Comparison of ENCODE assay signal across 19 cellular contexts in genomic region chr7:43694399-43694748, GRCh38. TPM values are rescaled to one million over a fixed set of nuclear protein-coding genes. Genes with fewer than 3 reads are reported as not detected.
DNase-seq lines count a peak whose midpoint lies in the region; ATAC-seq, FAIRE-seq and TF ChIP-seq lines count a peak whose summit lies in the region.
"Had no signal": no experiment of that assay in that cellular context is flagged by ENCODE, and none has a peak within 500 bp of the region (broad histone marks: within the 10 kb centered on the region; RNA-seq: fewer than 3 reads in every experiment).

No MANE protein-coding gene starts in this region.

- POLR2A ChIA-PET in A549 (lab: Yijun Ruan, JAX) (interaction anchor here (1.0 to 2.7 kb wide), 2 partner anchors 46 to 112 kb away, joined by 3 to 25 read pairs; partner anchors contain the start of gene STK17A), HEK293 (lab: Yijun Ruan, JAX) (interaction anchor here (2.2 kb wide), 1 partner anchor 111 kb away, joined by 8 read pairs; the partner anchor contains the start of gene STK17A)
- POLR2A ChIA-PET in activated CD4-positive, alpha-beta T cell treated with anti-CD3 and anti-CD28 coated beads for 36 hours (lab: Charles Lee) = interaction anchor here (0.6 kb wide), 1 partner anchor 30 kb away, joined by 3 read pairs; no protein-coding TSS in a partner anchor

- H3K4me3 Mint-ChIP-seq in immature natural killer cell = no peak overlapping the region
- H3K4me3 Mint-ChIP-seq in activated CD4-positive, alpha-beta T cell treated with anti-CD3 and anti-CD28 coated beads for 36 hours = no peak overlapping the region
- H3K4me3 Mint-ChIP-seq: central memory CD8-positive, alpha-beta T cell; IgD-negative memory B cell; mesothelial cell of epicardium had no signal

- no peak for TF ChIP-seq EP300 in A549 (IDR thresholded peaks at IDR 0.05)

- H3K4me1 ChIP-seq in A549 (peaks cover 69% of the 10 kb centered on the region), HEK293 (ENCODE audit: control insufficient read depth, insufficient read depth, low read length) (no peaks in the 10 kb centered on the region)
- H3K4me1 ChIP-seq: Peyer's patch had no signal

- intact Hi-C loops in activated CD4-positive, alpha-beta T cell treated with anti-CD3 and anti-CD28 coated beads for 36 hours (cut with DNase I, micrococcal nuclease) = no loop called here

- CTCF ChIA-PET in A549 (lab: Yijun Ruan, JAX) (interaction anchor here (0.8 to 12.3 kb wide), 7 partner anchors 10 to 144 kb away, joined by 3 to 87 read pairs (median 3); partner anchors contain the start of gene STK17A), HEK293 (lab: Yijun Ruan, JAX) (interaction anchor here (0.6 to 2.9 kb wide), 4 partner anchors 112 to 319 kb away, joined by 3 to 16 read pairs (median 5); partner anchors contain the start of gene STK17A)
- CTCF ChIA-PET in activated CD4-positive, alpha-beta T cell treated with anti-CD3 and anti-CD28 coated beads for 36 hours (lab: Charles Lee) = interaction anchor here (0.5 to 3.2 kb wide), 3 partner anchors 15 to 898 kb away, joined by 3 to 24 read pairs (median 3); partner anchors contain the start of gene STK17A

- FAIRE-seq in A549 (lab: Jason Lieb, UNC) (no peak), GM12892 (lab: Jason Lieb, UNC) (no peak)
- FAIRE-seq: GM18507, TTC549 had no signal

- peak in 1 of 2 experiments; percentile 38 for DNase-seq in A549 (ENCODE audit: low read depth in 1 of 2, low spot score in 1 of 2)
- peak; percentile 11 for DNase-seq in amniotic stem cell (lab: John Stamatoyannopoulos, UW)
- DNase-seq in foreskin fibroblast = peak; percentile 82 to 88
- DNase-seq in immature natural killer cell = no peak
- DNase-seq in GM12892 (ENCODE audit: insufficient read length) = no peak
- no peak for DNase-seq in activated CD4-positive, alpha-beta T cell treated with anti-CD3 and anti-CD28 coated beads for 36 hours
- DNase-seq: erythroblast; NCI-H1105 treated with DMSO at 0.1 percent for 48 hours; nucleus accumbens; Peyer's patch; stimulated activated CD4-positive, alpha-beta T cell treated with anti-CD3 and anti-CD28 coated beads, Interleukin-15, amount 100 ng/mL, for 24 hours; transverse colon had no signal

- H3K4me2 ChIP-seq in A549 = peak overlapping the region; percentile 75

- no peak overlapping the region for H3K4me3 ChIP-seq in A549
- H3K4me3 ChIP-seq in HEK293 (ENCODE audit: low read depth, low read length) = no peak overlapping the region
- H3K4me3 ChIP-seq in foreskin fibroblast (ENCODE audit: low read depth in 1 of 2, low read length in 2 of 2) = no peak overlapping the region
- H3K4me3 ChIP-seq: Peyer's patch, transverse colon had no signal

- no peaks in the 10 kb centered on the region for H3K36me3 ChIP-seq in HEK293 (ENCODE audit: control insufficient read depth in 2 of 2, insufficient read depth in 1 of 2, low read length in 2 of 2)
- H3K36me3 ChIP-seq: Peyer's patch, transverse colon had no signal

- TF ChIP-seq CTCF in A549 (IDR thresholded peaks at IDR 0.05) = no peak
- no peak for TF ChIP-seq CTCF in HEK293 (tag by site-specific recombination; IDR thresholded peaks at IDR 0.05)
- no peak for TF ChIP-seq CTCF in foreskin fibroblast (IDR thresholded peaks at IDR 0.05; ENCODE audit: low read depth, low read length)

- no peak for TF ChIP-seq POLR2A in A549 (IDR thresholded peaks at IDR 0.05; ENCODE audit: low read length)
- TF ChIP-seq POLR2A in GM12892 (IDR thresholded peaks at IDR 0.05; ENCODE audit: low read depth, low read length) = no peak

- H3K9me3 ChIP-seq in A549 (no peaks in the 10 kb centered on the region), HEK293 (ENCODE audit: control insufficient read depth, insufficient read depth, low read depth, low read length) (no peaks in the 10 kb centered on the region)
- H3K9me3 ChIP-seq: Peyer's patch, transverse colon had no signal

- H3K27me3 Mint-ChIP-seq in immature natural killer cell (ENCODE audit: low read depth in 3 of 3) = peaks cover 0 to 2% (median 0%) of the 10 kb centered on the region in 3 donors
- no peaks in the 10 kb centered on the region for H3K27me3 Mint-ChIP-seq in activated CD4-positive, alpha-beta T cell treated with anti-CD3 and anti-CD28 coated beads for 36 hours
- H3K27me3 Mint-ChIP-seq: central memory CD8-positive, alpha-beta T cell; IgD-negative memory B cell had no signal

- H3K27ac Mint-ChIP-seq in immature natural killer cell = no peak overlapping the region
- no peak overlapping the region for H3K27ac Mint-ChIP-seq in activated CD4-positive, alpha-beta T cell treated with anti-CD3 and anti-CD28 coated beads for 36 hours
- H3K27ac Mint-ChIP-seq: IgD-negative memory B cell, mesothelial cell of epicardium had no signal

- H3K36me3 Mint-ChIP-seq in immature natural killer cell = no peaks in the 10 kb centered on the region
- H3K36me3 Mint-ChIP-seq in activated CD4-positive, alpha-beta T cell treated with anti-CD3 and anti-CD28 coated beads for 36 hours (ENCODE audit: low read depth) = peaks cover 3% of the 10 kb centered on the region
- H3K36me3 Mint-ChIP-seq: IgD-negative memory B cell, mesothelial cell of epicardium had no signal

- peaks cover 34 to 35% of the 10 kb centered on the region in 2 donors for H3K4me1 Mint-ChIP-seq in immature natural killer cell
- H3K4me1 Mint-ChIP-seq in activated CD4-positive, alpha-beta T cell treated with anti-CD3 and anti-CD28 coated beads for 36 hours = peaks cover 31% of the 10 kb centered on the region
- H3K4me1 Mint-ChIP-seq: mesothelial cell of epicardium had no signal

- peak overlapping the region; percentile 64 to 85 for H3K27ac ChIP-seq in A549
- no peak overlapping the region for H3K27ac ChIP-seq in HEK293 (ENCODE audit: extremely low read depth, low read depth, low read length)
- H3K27ac ChIP-seq: Peyer's patch, transverse colon had no signal

- TF ChIP-seq RAD21 in A549 (conservative IDR thresholded peaks at IDR 0.05 in 1 of 2, IDR thresholded peaks at IDR 0.05 in 1 of 2) = peak in 1 of 2 experiments; percentile 15; a peak in 2 of 5 replicates

- ATAC-seq in A549 (peak; percentile 73 to 79), GM19395 (IDR thresholded peaks at IDR 0.05; ENCODE audit: unreplicated experiment) (no peak)
- ATAC-seq in activated CD4-positive, alpha-beta T cell treated with anti-CD3 and anti-CD28 coated beads for 36 hours = no peak

- WGBS in A549 (ENCODE audit: missing lambda C conversion rate) = 38% methylated on average over 2 of the region's 2 CpGs

- no peaks in the 10 kb centered on the region for H3K9me3 Mint-ChIP-seq in immature natural killer cell
- H3K9me3 Mint-ChIP-seq in activated CD4-positive, alpha-beta T cell treated with anti-CD3 and anti-CD28 coated beads for 36 hours (ENCODE audit: low read depth) = no peaks in the 10 kb centered on the region
- H3K9me3 Mint-ChIP-seq: central memory CD8-positive, alpha-beta T cell; IgD-negative memory B cell; mesothelial cell of epicardium had no signal

TF ChIP-seq in A549, 52 proteins besides CTCF, POLR2A, EP300 and RAD21 (continues in another document):
- TF ChIP-seq, protein P1, sequence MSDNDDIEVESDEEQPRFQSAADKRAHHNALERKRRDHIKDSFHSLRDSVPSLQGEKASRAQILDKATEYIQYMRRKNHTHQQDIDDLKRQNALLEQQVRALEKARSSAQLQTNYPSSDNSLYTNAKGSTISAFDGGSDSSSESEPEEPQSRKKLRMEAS (IDR thresholded peaks at IDR 0.05) = no peak
- TF ChIP-seq ATOH8 (CRISPR knock-in tag; IDR thresholded peaks at IDR 0.05; ENCODE audit: low read depth) (no peak), CBX8 (IDR thresholded peaks at IDR 0.05) (no peak), JUNB (IDR thresholded peaks at IDR 0.05) (peak; percentile 53; the same call in 1 of the 2 replicates), MYC (IDR thresholded peaks at IDR 0.05; ENCODE audit: borderline replicate concordance, low read length) (no peak), BHLHE40 (IDR thresholded peaks at IDR 0.05; ENCODE audit: low read depth, low read length) (no peak), GATA3 (IDR thresholded peaks at IDR 0.05; ENCODE audit: borderline replicate concordance) (no peak), CEBPB (IDR thresholded peaks at IDR 0.05) (peak; percentile 54 to 77; a peak in 3 of 4 replicates)

TF ChIP-seq in HEK293, 187 proteins besides CTCF, POLR2A, EP300 and RAD21:
- TF ChIP-seq ZNF585B (tag by site-specific recombination; IDR thresholded peaks at IDR 0.05) = 0 out of 2 replicates have a peak, but pooled peaks have one; percentile 13
- no peak for TF ChIP-seq HOXD13 (CRISPR knock-in tag; IDR thresholded peaks at IDR 0.05; ENCODE audit: borderline replicate concordance)

RNA-seq across cellular contexts. Expression of gene COA1, which starts 34.9 kb away (rescaled TPM):
- polyA plus RNA-seq in A549 (2011; rRNA removed) (57.5 and 84.0 TPM in 2 replicates), A549 (2017; fragmentation: RNase III; extraction: RNeasy Plus Mini Kit Qiagen cat#74134 plus additional on column Dnase treatment) (91.3 to 94.6 TPM (median 91.4 TPM) in 3 replicates), immature natural killer cell (10 to 100 TPM; 48.2 to 99.7 (median 77.1) TPM)
- 22.8 and 32.3 TPM in 2 replicates for polyA plus RNA-seq in A549 (2012; cell fraction: cytosol; rRNA removed)
- 12.7 and 39.8 TPM in 2 replicates for polyA plus RNA-seq in A549 (2012; cell fraction: nucleus; rRNA removed)
- 59.7 and 63.3 TPM in 2 replicates for polyA minus RNA-seq in A549 (2011; rRNA and poly(A)+ RNA removed)
- polyA plus RNA-seq in GM12892 (2012; ENCODE audit: missing spikeins) = 124 TPM
- 10 to 100 TPM; 76.9 to 77.1 TPM for total RNA-seq in activated CD4-positive, alpha-beta T cell treated with anti-CD3 and anti-CD28 coated beads for 36 hours

Comparison
In these comparisons a context has a peak if more than half of its experiments do, and no peak if none do; other contexts are left out.
1. ATAC-seq: peak in A549 (2 of 2); none in GM19395 (single experiment) and activated CD4-positive, alpha-beta T cell treated with anti-CD3 and anti-CD28 coated beads for 36 hours (single experiment).
2. DNase-seq: peak in amniotic stem cell (single experiment) and foreskin fibroblast (2 of 2); none in immature natural killer cell (0 of 3), GM12892 (single experiment) and activated CD4-positive, alpha-beta T cell treated with anti-CD3 and anti-CD28 coated beads for 36 hours (single experiment).